Comparison of ENCODE assay signal across 1 cellular context in the genomic region with DNA sequence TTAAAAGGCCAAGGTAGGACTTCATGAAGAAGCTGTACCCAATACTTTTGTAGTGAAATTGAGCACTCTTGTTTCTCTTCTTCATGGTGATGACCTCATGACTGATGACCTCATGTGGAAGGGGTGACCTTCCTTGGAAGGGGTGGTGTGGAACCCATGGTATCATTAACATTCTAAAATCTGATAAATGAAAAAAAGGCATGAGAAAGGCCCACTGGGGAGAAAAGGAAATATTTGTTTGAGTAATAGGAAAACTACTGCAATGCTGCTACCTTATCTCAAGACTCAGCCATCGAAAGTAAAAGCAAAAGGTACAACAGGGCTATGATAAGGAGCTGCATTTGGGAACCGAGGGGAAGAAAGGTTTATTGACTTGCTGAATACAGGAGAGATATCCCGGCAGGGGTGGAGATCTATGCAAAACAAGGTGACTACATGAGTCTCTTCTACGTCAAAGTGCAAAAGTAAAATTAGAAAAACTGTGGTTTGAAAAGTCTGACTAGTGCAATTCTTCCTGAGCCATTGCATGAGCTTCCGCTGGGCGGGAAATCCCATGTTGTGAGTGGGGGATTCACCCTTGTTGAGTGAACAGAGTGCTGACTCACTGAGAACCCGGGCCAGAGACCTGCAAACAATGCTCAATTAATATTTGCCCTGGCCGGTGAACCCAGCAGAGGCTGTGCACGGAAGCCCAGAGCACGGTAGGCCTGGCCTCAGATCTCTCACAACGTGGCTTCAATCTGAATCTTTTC.
TF ChIP-seq lines count a peak whose summit lies in the region.

No MANE protein-coding gene starts in this region.

TF ChIP-seq in HepG2, 621 proteins besides CTCF, POLR2A, EP300 and RAD21 (continued from another document and continues in another):
- TF ChIP-seq THAP7 (CRISPR knock-in tag; IDR thresholded peaks at IDR 0.05) (peak; percentile 67; the same call in 1 of the 2 replicates), MBD4 (IDR thresholded peaks at IDR 0.05; ENCODE audit: borderline replicate concordance, low read length) (no peak), ZNF724P (CRISPR knock-in tag; IDR thresholded peaks at IDR 0.05; ENCODE audit: borderline replicate concordance) (no peak; the same call in 1 of the 2 replicates), EEA1 (CRISPR knock-in tag; IDR thresholded peaks at IDR 0.05; ENCODE audit: borderline replicate concordance) (no peak), GLI4 (CRISPR knock-in tag; IDR thresholded peaks at IDR 0.05; ENCODE audit: borderline replicate concordance) (no peak), SAFB2 (CRISPR knock-in tag; IDR thresholded peaks at IDR 0.05; ENCODE audit: borderline replicate concordance, low read depth) (no peak; the same call in 1 of the 2 replicates), ELF3 (CRISPR knock-in tag; IDR thresholded peaks at IDR 0.05) (peak; percentile 84), CREB1 (IDR thresholded peaks at IDR 0.05) (peak; percentile 72; the same call in 1 of the 2 replicates), CREB1 (CRISPR knock-in tag; IDR thresholded peaks at IDR 0.05) (peak; percentile 40), GMEB2 (CRISPR knock-in tag; IDR thresholded peaks at IDR 0.05; ENCODE audit: low read depth) (no peak), CBFB (CRISPR knock-in tag; IDR thresholded peaks at IDR 0.05) (no peak; the same call in 1 of the 2 replicates), SKI (IDR thresholded peaks at IDR 0.05; ENCODE audit: partially characterized antibody) (no peak), ZNF274 (CRISPR knock-in tag; IDR thresholded peaks at IDR 0.05) (0 out of 2 replicates have a peak, but pooled peaks have one; percentile 50), TRIM22 (IDR thresholded peaks at IDR 0.05) (no peak), ZNF567 (CRISPR knock-in tag; IDR thresholded peaks at IDR 0.05; ENCODE audit: borderline replicate concordance) (peak; percentile 25; the same call in 1 of the 2 replicates), RCOR2 (CRISPR knock-in tag; IDR thresholded peaks at IDR 0.05) (peak; percentile 47; the same call in 1 of the 2 replicates), SMAD1 (CRISPR knock-in tag; IDR thresholded peaks at IDR 0.05; ENCODE audit: borderline replicate concordance, low read depth) (no peak), ZNF816 (CRISPR knock-in tag; IDR thresholded peaks at IDR 0.05; ENCODE audit: borderline replicate concordance) (no peak; the same call in 1 of the 2 replicates), EHMT2 (IDR thresholded peaks at IDR 0.05; ENCODE audit: borderline replicate concordance, low read depth, low read length) (no peak), MED1 (CRISPR knock-in tag; IDR thresholded peaks at IDR 0.05) (peak; percentile 96), HDAC6 (IDR thresholded peaks at IDR 0.05; ENCODE audit: low read depth, low read length) (no peak), HNRNPH1 (optimal IDR thresholded peaks at IDR 0.05; ENCODE audit: low read depth, low read length) (no peak), ZNF101 (CRISPR knock-in tag; IDR thresholded peaks at IDR 0.05; ENCODE audit: borderline replicate concordance, low read depth) (no peak), ZNF569 (CRISPR knock-in tag; IDR thresholded peaks at IDR 0.05; ENCODE audit: borderline replicate concordance) (no peak), ZNF24 (IDR thresholded peaks at IDR 0.05) (no peak), HINFP (CRISPR knock-in tag; IDR thresholded peaks at IDR 0.05; ENCODE audit: low read depth) (no peak; the same call in 1 of the 2 replicates), ZNF235 (CRISPR knock-in tag; IDR thresholded peaks at IDR 0.05; ENCODE audit: borderline replicate concordance) (no peak), ZNF263 (CRISPR knock-in tag; IDR thresholded peaks at IDR 0.05) (peak; percentile 65), GFI1 (CRISPR knock-in tag; IDR thresholded peaks at IDR 0.05; ENCODE audit: borderline replicate concordance) (0 out of 2 replicates have a peak, but pooled peaks have one; percentile 56)
- TF ChIP-seq, protein P1, sequence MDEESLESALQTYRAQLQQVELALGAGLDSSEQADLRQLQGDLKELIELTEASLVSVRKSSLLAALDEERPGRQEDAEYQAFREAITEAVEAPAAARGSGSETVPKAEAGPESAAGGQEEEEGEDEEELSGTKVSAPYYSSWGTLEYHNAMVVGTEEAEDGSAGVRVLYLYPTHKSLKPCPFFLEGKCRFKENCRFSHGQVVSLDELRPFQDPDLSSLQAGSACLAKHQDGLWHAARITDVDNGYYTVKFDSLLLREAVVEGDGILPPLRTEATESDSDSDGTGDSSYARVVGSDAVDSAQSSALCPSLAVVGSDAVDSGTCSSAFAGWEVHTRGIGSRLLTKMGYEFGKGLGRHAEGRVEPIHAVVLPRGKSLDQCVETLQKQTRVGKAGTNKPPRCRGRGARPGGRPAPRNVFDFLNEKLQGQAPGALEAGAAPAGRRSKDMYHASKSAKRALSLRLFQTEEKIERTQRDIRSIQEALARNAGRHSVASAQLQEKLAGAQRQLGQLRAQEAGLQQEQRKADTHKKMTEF (CRISPR knock-in tag; IDR thresholded peaks at IDR 0.05): peak; percentile 82
- TF ChIP-seq, protein P2, sequence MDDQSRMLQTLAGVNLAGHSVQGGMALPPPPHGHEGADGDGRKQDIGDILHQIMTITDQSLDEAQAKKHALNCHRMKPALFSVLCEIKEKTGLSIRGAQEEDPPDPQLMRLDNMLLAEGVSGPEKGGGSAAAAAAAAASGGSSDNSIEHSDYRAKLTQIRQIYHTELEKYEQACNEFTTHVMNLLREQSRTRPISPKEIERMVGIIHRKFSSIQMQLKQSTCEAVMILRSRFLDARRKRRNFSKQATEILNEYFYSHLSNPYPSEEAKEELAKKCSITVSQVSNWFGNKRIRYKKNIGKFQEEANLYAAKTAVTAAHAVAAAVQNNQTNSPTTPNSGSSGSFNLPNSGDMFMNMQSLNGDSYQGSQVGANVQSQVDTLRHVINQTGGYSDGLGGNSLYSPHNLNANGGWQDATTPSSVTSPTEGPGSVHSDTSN (CRISPR knock-in tag; IDR thresholded peaks at IDR 0.05; ENCODE audit: borderline replicate concordance): 0 out of 2 replicates have a peak, but pooled peaks have one; percentile 69
- TF ChIP-seq, protein P3, sequence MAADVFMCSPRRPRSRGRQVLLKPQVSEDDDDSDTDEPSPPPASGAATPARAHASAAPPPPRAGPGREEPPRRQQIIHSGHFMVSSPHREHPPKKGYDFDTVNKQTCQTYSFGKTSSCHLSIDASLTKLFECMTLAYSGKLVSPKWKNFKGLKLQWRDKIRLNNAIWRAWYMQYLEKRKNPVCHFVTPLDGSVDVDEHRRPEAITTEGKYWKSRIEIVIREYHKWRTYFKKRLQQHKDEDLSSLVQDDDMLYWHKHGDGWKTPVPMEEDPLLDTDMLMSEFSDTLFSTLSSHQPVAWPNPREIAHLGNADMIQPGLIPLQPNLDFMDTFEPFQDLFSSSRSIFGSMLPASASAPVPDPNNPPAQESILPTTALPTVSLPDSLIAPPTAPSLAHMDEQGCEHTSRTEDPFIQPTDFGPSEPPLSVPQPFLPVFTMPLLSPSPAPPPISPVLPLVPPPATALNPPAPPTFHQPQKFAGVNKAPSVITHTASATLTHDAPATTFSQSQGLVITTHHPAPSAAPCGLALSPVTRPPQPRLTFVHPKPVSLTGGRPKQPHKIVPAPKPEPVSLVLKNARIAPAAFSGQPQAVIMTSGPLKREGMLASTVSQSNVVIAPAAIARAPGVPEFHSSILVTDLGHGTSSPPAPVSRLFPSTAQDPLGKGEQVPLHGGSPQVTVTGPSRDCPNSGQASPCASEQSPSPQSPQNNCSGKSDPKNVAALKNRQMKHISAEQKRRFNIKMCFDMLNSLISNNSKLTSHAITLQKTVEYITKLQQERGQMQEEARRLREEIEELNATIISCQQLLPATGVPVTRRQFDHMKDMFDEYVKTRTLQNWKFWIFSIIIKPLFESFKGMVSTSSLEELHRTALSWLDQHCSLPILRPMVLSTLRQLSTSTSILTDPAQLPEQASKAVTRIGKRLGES (CRISPR knock-in tag; IDR thresholded peaks at IDR 0.05; ENCODE audit: borderline replicate concordance): 0 out of 2 replicates have a peak, but pooled peaks have one; percentile 59
- TF ChIP-seq, protein P4, sequence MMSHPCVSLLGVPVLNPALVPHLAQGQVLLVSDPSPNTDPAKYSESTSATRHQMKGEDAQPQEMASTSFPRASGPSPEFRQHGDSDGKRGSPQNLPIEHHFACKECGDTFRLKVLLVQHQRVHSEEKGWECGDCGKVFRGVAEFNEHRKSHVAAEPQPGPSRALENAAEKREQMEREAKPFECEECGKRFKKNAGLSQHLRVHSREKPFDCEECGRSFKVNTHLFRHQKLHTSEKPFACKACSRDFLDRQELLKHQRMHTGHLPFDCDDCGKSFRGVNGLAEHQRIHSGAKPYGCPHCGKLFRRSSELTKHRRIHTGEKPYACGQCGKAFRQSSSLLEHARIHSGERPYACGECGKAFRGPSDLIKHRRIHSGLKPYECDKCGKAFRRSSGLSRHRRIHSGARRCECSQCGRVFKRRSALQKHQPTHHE (CRISPR knock-in tag; IDR thresholded peaks at IDR 0.05; ENCODE audit: borderline replicate concordance): peak; percentile 36; the same call in 1 of the 2 replicates
- TF ChIP-seq, protein P5, sequence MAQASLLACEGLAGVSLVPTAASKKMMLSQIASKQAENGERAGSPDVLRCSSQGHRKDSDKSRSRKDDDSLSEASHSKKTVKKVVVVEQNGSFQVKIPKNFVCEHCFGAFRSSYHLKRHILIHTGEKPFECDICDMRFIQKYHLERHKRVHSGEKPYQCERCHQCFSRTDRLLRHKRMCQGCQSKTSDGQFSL (CRISPR knock-in tag; IDR thresholded peaks at IDR 0.05): peak; percentile 62; the same call in 1 of the 2 replicates
- TF ChIP-seq, protein P6, sequence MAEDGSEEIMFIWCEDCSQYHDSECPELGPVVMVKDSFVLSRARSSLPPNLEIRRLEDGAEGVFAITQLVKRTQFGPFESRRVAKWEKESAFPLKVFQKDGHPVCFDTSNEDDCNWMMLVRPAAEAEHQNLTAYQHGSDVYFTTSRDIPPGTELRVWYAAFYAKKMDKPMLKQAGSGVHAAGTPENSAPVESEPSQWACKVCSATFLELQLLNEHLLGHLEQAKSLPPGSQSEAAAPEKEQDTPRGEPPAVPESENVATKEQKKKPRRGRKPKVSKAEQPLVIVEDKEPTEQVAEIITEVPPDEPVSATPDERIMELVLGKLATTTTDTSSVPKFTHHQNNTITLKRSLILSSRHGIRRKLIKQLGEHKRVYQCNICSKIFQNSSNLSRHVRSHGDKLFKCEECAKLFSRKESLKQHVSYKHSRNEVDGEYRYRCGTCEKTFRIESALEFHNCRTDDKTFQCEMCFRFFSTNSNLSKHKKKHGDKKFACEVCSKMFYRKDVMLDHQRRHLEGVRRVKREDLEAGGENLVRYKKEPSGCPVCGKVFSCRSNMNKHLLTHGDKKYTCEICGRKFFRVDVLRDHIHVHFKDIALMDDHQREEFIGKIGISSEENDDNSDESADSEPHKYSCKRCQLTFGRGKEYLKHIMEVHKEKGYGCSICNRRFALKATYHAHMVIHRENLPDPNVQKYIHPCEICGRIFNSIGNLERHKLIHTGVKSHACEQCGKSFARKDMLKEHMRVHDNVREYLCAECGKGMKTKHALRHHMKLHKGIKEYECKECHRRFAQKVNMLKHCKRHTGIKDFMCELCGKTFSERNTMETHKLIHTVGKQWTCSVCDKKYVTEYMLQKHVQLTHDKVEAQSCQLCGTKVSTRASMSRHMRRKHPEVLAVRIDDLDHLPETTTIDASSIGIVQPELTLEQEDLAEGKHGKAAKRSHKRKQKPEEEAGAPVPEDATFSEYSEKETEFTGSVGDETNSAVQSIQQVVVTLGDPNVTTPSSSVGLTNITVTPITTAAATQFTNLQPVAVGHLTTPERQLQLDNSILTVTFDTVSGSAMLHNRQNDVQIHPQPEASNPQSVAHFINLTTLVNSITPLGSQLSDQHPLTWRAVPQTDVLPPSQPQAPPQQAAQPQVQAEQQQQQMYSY (CRISPR knock-in tag; IDR thresholded peaks at IDR 0.05): 0 out of 2 replicates have a peak, but pooled peaks have one; percentile 57
- TF ChIP-seq, protein P7, sequence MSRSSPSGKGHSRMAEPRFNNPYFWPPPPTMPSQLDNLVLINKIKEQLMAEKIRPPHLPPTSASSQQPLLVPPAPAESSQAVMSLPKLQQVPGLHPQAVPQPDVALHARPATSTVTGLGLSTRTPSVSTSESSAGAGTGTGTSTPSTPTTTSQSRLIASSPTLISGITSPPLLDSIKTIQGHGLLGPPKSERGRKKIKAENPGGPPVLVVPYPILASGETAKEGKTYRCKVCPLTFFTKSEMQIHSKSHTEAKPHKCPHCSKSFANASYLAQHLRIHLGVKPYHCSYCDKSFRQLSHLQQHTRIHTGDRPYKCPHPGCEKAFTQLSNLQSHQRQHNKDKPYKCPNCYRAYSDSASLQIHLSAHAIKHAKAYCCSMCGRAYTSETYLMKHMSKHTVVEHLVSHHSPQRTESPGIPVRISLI (CRISPR knock-in tag; IDR thresholded peaks at IDR 0.05; ENCODE audit: borderline replicate concordance): no peak
